Comparison of ENCODE assay signal across 20 cellular contexts in genomic region chr16:30766206-30766921, GRCh38. TPM values are rescaled to one million over a fixed set of nuclear protein-coding genes. Genes with fewer than 3 reads are reported as not detected.
DNase-seq lines count a peak whose midpoint lies in the region; ATAC-seq, FAIRE-seq and TF ChIP-seq lines count a peak whose summit lies in the region.
"Had no signal": no experiment of that assay in that cellular context is flagged by ENCODE, and none has a peak within 500 bp of the region (broad histone marks: within the 10 kb centered on the region; RNA-seq: fewer than 3 reads in every experiment).

No MANE protein-coding gene starts in this region.

- peaks cover 17% of the 10 kb centered on the region for H3K4me1 Mint-ChIP-seq in activated T-cell treated with anti-CD3 and anti-CD28 coated beads, Interleukin-2, amount 50 U/mL, for 72 hours (ENCODE audit: low read depth)

- no peaks in the 10 kb centered on the region for H4K20me1 ChIP-seq in K562 (replicated peaks; ENCODE audit: control insufficient read depth, insufficient read depth, low read length)

- H3K27ac ChIP-seq in K562 (ENCODE audit: extremely low read depth, low read depth, low read length) (no peak overlapping the region), lower lobe of right lung (no peak overlapping the region), upper lobe of right lung (no peak overlapping the region)
- H3K27ac ChIP-seq: SJCRH30 had no signal

- H3K36me3 ChIP-seq in K562 (ENCODE audit: control insufficient read depth, insufficient read depth, low read length) (peaks cover 85% of the 10 kb centered on the region), lower lobe of right lung (peaks cover 87% of the 10 kb centered on the region), upper lobe of right lung (peaks cover 82% of the 10 kb centered on the region)

- POLR2A ChIA-PET in K562 (lab: Yijun Ruan, JAX): interaction anchor here (0.6 to 3.1 kb wide), 5 partner anchors 9 to 141 kb away, joined by 3 to 16 read pairs (median 3); no protein-coding TSS in a partner anchor

- in situ Hi-C loops in K562 (cut with MboI) (no loop called here), GM13977 (cut with MboI; ENCODE audit: low pct_unique_long_range_greater_than_20kb, low sequenced_read_pairs, unreplicated experiment) (no loop called here)

- H3K79me2 ChIP-seq in K562 (ENCODE audit: control insufficient read depth, insufficient read depth, low read length): peaks cover 31% of the 10 kb centered on the region

- 81% methylated on average over 28 of the region's 29 CpGs for WGBS in K562 (ENCODE audit: insufficient coverage, low coverage, missing lambda C conversion rate)

- no peak for TF ChIP-seq RAD21 in K562 (CRISPR knock-in tag; conservative IDR thresholded peaks at IDR 0.05 in 1 of 2, IDR thresholded peaks at IDR 0.05 in 1 of 2)

- H3K27ac Mint-ChIP-seq in activated T-cell treated with anti-CD3 and anti-CD28 coated beads, Interleukin-2, amount 50 U/mL, for 72 hours: peak overlapping the region; percentile 58

- CTCF ChIA-PET in K562 (lab: Yijun Ruan, JAX; ENCODE audit: low intra/inter-chr PET ratio): no interaction called here

- no peak for TF ChIP-seq EP300 in K562 (IDR thresholded peaks at IDR 0.05; ENCODE audit: low read length)

- no peaks in the 10 kb centered on the region for H3K9me3 ChIP-seq in K562 (replicated peaks; ENCODE audit: control insufficient read depth, insufficient read depth, low read depth, low read length)
- H3K9me3 ChIP-seq in lower lobe of right lung: no peaks in the 10 kb centered on the region
- H3K9me3 ChIP-seq in upper lobe of right lung: no peaks in the 10 kb centered on the region
- H3K9me3 ChIP-seq: SJCRH30 had no signal

- no peak for ATAC-seq in activated T-cell treated with anti-CD3 and anti-CD28 coated beads, Interleukin-2, amount 50 U/mL, for 72 hours (replicated peaks in 1 of 2)
- ATAC-seq in K562: no peak
- no peak for ATAC-seq in lower lobe of right lung
- no peak for ATAC-seq in upper lobe of right lung

- no peak overlapping the region for H3K4me2 ChIP-seq in K562 (ENCODE audit: insufficient read depth, low read length)

- no peak overlapping the region for H2AFZ ChIP-seq in K562 (ENCODE audit: low read depth, low read length)

- peaks cover 11 to 34% of the 10 kb centered on the region in 2 experiments; a peak in 4 of 5 replicates for H3K4me1 ChIP-seq in K562 (replicated peaks in 1 of 2; ENCODE audit: control insufficient read depth in 2 of 2, insufficient read depth in 2 of 2, low read length in 2 of 2)
- H3K4me1 ChIP-seq in lower lobe of right lung: peaks cover 20% of the 10 kb centered on the region
- H3K4me1 ChIP-seq in upper lobe of right lung: peaks cover 19% of the 10 kb centered on the region

- TF ChIP-seq CTCF in K562 (IDR thresholded peaks at IDR 0.05 in 2 of 3, conservative IDR thresholded peaks at IDR 0.05 in 1 of 3; ENCODE audit: insufficient read depth in 2 of 3, low read depth in 1 of 3, low read length in 3 of 3) (no peak), lower lobe of right lung (IDR thresholded peaks at IDR 0.05) (no peak), upper lobe of right lung (IDR thresholded peaks at IDR 0.05) (no peak), GM13977 (IDR thresholded peaks at IDR 0.05; ENCODE audit: extremely low read depth, insufficient read depth, missing control alignments) (no peak)

- peaks cover 7 to 29% of the 10 kb centered on the region in 2 donors for H3K36me3 Mint-ChIP-seq in activated T-cell treated with anti-CD3 and anti-CD28 coated beads, Interleukin-2, amount 50 U/mL, for 72 hours (ENCODE audit: insufficient read depth in 2 of 2)

- no peak for DNase-seq in activated T-cell treated with anti-CD3 and anti-CD28 coated beads, Interleukin-2, amount 50 U/mL, for 72 hours
- no peak for DNase-seq in activated T-cell treated with anti-CD3 and anti-CD28 coated beads, Interleukin-2, amount 50 U/mL, for 48 hours
- DNase-seq in K562 (ENCODE audit: extremely low read depth in 1 of 4, low spot score in 3 of 4) (peak in 1 of 4 experiments; percentile 27), lower lobe of right lung (peak; percentile 35), upper lobe of right lung (peak; percentile 58), NCI-H1436 treated with DMSO at 0.1 percent for 48 hours (lab: John Stamatoyannopoulos, UW) (no peak), NCI-H146 (lab: John Stamatoyannopoulos, UW) (no peak), GM13977 (ENCODE audit: low spot score) (no peak)
- DNase-seq: 8988T, DMS 273 treated with DMSO at 0.1 percent for 48 hours, DND-41, KBM-7, NCI-H1105, NCI-H187 treated with DMSO at 0.1 percent for 48 hours, NCI-H2227 treated with DMSO at 0.1 percent for 48 hours, NCI-H524, NCI-H82, OCI-M1, SJCRH30 had no signal

- intact Hi-C loops in K562 (cut with micrococcal nuclease): no loop called here
- intact Hi-C loops in lower lobe of right lung (cut with DNase I): no loop called here
- intact Hi-C loops in upper lobe of right lung (cut with DNase I): loop anchor here (10.0 kb wide), 1 partner anchor 52 kb away; no protein-coding TSS in a partner anchor

- TF ChIP-seq POLR2A in K562 (conservative IDR thresholded peaks at IDR 0.05): no peak

- H3K4me3 Mint-ChIP-seq in activated T-cell treated with anti-CD3 and anti-CD28 coated beads, Interleukin-2, amount 50 U/mL, for 72 hours: no peak overlapping the region

- no TSS peak for BruUV-seq in K562 (replicated peaks; lab: Mats Ljungman, UMichigan)

- H3K27me3 Mint-ChIP-seq in activated T-cell treated with anti-CD3 and anti-CD28 coated beads, Interleukin-2, amount 50 U/mL, for 72 hours (ENCODE audit: low read depth): no peaks in the 10 kb centered on the region

- H3K27me3 ChIP-seq in K562 (ENCODE audit: control insufficient read depth in 2 of 2, insufficient read depth in 2 of 2, low read length in 2 of 2) (no peaks in the 10 kb centered on the region), lower lobe of right lung (ENCODE audit: low read depth) (no peaks in the 10 kb centered on the region), upper lobe of right lung (no peaks in the 10 kb centered on the region)
- H3K27me3 ChIP-seq: SJCRH30 had no signal

- no peaks in the 10 kb centered on the region for H3K9me1 ChIP-seq in K562 (ENCODE audit: control insufficient read depth, insufficient read depth, low read length)

- no peaks in the 10 kb centered on the region for H3K9me3 Mint-ChIP-seq in activated T-cell treated with anti-CD3 and anti-CD28 coated beads, Interleukin-2, amount 50 U/mL, for 72 hours

- no peak overlapping the region for H3K4me3 ChIP-seq in K562
- H3K4me3 ChIP-seq in lower lobe of right lung: no peak overlapping the region
- H3K4me3 ChIP-seq in upper lobe of right lung: no peak overlapping the region
- H3K4me3 ChIP-seq: SJCRH30 had no signal

- FAIRE-seq in K562 (lab: Jason Lieb, UNC): no peak
- FAIRE-seq: H54 had no signal

- H3K9ac ChIP-seq in K562 (ENCODE audit: insufficient read depth in 1 of 2, low read depth in 2 of 2, low read length in 2 of 2): peak overlapping the region in 1 of 2 experiments; percentile 76; a peak in 2 of 4 replicates

RNA-seq across cellular contexts. Expression of gene RNF40, which starts 4.2 kb away (rescaled TPM):
- 10 to 100 TPM; 60.2 to 63.5 TPM for total RNA-seq in activated T-cell treated with anti-CD3 and anti-CD28 coated beads, Interleukin-2, amount 50 U/mL, for 72 hours
- 149 and 268 TPM in 2 replicates for total RNA-seq in K562 (2011; cell fraction: chromatin; rRNA removed; ENCODE audit: low replicate concordance)
- total RNA-seq in K562 (2011; cell fraction: nucleolus; rRNA removed): 112 and 115 TPM in 2 replicates
- 105 and 116 TPM in 2 replicates for total RNA-seq in K562 (2011; cell fraction: nucleoplasm; rRNA removed)
- 81.9 and 95.6 TPM in 2 replicates for total RNA-seq in K562 (2014; rRNA removed)
- total RNA-seq in K562 (2014; rRNA removed; fragmentation: Illumina TruSeq; extraction: Trizol): 73.7 and 81.5 TPM in 2 replicates
- total RNA-seq in K562 (2015; rRNA removed; fragmentation: Illumina TruSeq; extraction: Trizol): 76.4 and 82.9 TPM in 2 replicates
- 124 and 129 TPM in 2 replicates for total RNA-seq in K562 (2021)
- 91.7 and 97.8 TPM in 2 replicates for polyA plus RNA-seq in K562 (2011; rRNA removed)
- polyA plus RNA-seq in K562 (2011; cell fraction: cytosol; rRNA removed): 60.8 and 77.4 TPM in 2 replicates
- polyA plus RNA-seq in K562 (2011; cell fraction: nucleus; rRNA removed): 137 and 170 TPM in 2 replicates
- 78.5 and 80.4 TPM in 2 replicates for polyA plus RNA-seq in K562 (2012)
- 107 and 115 TPM in 2 replicates for polyA plus RNA-seq in K562 (2014; fragmentation: Illumina TruSeq; extraction: Trizol)
- polyA plus RNA-seq in K562 (2014; fragmentation: Nextera tagmentation; extraction: Ambion mirVana): 1 to 10 TPM; 6.2 to 9.1 TPM
- polyA plus RNA-seq in K562 (2014; rRNA removed): 68.2 and 75.6 TPM in 2 replicates
- 89.9 and 91.7 TPM in 2 replicates for polyA minus RNA-seq in K562 (2011; rRNA and poly(A)+ RNA removed)
- 61.7 and 77.1 TPM in 2 replicates for polyA minus RNA-seq in K562 (2011; cell fraction: cytosol; rRNA and poly(A)+ RNA removed)
- 39.2 and 51.2 TPM in 2 replicates for polyA minus RNA-seq in K562 (2011; cell fraction: nucleus; rRNA and poly(A)+ RNA removed)
- total RNA-seq in lower lobe of right lung: 95.9 TPM
- total RNA-seq in upper lobe of right lung: 93.6 TPM

RNA-seq across cellular contexts. Expression of gene CFAP119, which starts 4.5 kb away (rescaled TPM):
- 1 to 10 TPM; 3.2 to 4.7 TPM for total RNA-seq in activated T-cell treated with anti-CD3 and anti-CD28 coated beads, Interleukin-2, amount 50 U/mL, for 72 hours
- total RNA-seq in K562 (2011; cell fraction: chromatin; rRNA removed; ENCODE audit: low replicate concordance): 23.0 and 52.3 TPM in 2 replicates
- 44.0 and 46.5 TPM in 2 replicates for total RNA-seq in K562 (2011; cell fraction: nucleolus; rRNA removed)
- total RNA-seq in K562 (2011; cell fraction: nucleoplasm; rRNA removed): 24.7 and 39.0 TPM in 2 replicates
- total RNA-seq in K562 (2014; rRNA removed): 16.1 and 18.5 TPM in 2 replicates
- total RNA-seq in K562 (2014; rRNA removed; fragmentation: Illumina TruSeq; extraction: Trizol): 4.2 and 6.1 TPM in 2 replicates
- total RNA-seq in K562 (2015; rRNA removed; fragmentation: Illumina TruSeq; extraction: Trizol): 7.0 and 7.4 TPM in 2 replicates
- 18.4 and 20.0 TPM in 2 replicates for total RNA-seq in K562 (2021)
- 13.5 and 16.3 TPM in 2 replicates for polyA plus RNA-seq in K562 (2011; rRNA removed)
- 10.6 and 19.6 TPM in 2 replicates for polyA plus RNA-seq in K562 (2011; cell fraction: cytosol; rRNA removed)
- 107 and 225 TPM in 2 replicates for polyA plus RNA-seq in K562 (2011; cell fraction: nucleus; rRNA removed)
- 14.9 and 20.9 TPM in 2 replicates for polyA plus RNA-seq in K562 (2012)
- polyA plus RNA-seq in K562 (2014; fragmentation: Illumina TruSeq; extraction: Trizol): 9.0 and 9.6 TPM in 2 replicates
- polyA plus RNA-seq in K562 (2014; fragmentation: Nextera tagmentation; extraction: Ambion mirVana): 1 to 10 TPM; 5.5 to 6.2 TPM
- 33.7 and 38.2 TPM in 2 replicates for polyA plus RNA-seq in K562 (2014; rRNA removed)
- 1.2 and 2.5 TPM in 2 replicates for polyA minus RNA-seq in K562 (2011; rRNA and poly(A)+ RNA removed)
- polyA minus RNA-seq in K562 (2011; cell fraction: cytosol; rRNA and poly(A)+ RNA removed): 3.8 and 4.2 TPM in 2 replicates
- 16.9 and 21.3 TPM in 2 replicates for polyA minus RNA-seq in K562 (2011; cell fraction: nucleus; rRNA and poly(A)+ RNA removed)
- 11.1 TPM for total RNA-seq in lower lobe of right lung
- 5.5 TPM for total RNA-seq in upper lobe of right lung

RNA-seq across cellular contexts. Expression of gene PHKG2, which starts 18.1 kb away (rescaled TPM):
- 10 to 100 TPM; 38.0 to 38.5 TPM for total RNA-seq in activated T-cell treated with anti-CD3 and anti-CD28 coated beads, Interleukin-2, amount 50 U/mL, for 72 hours
- 128 and 290 TPM in 2 replicates for total RNA-seq in K562 (2011; cell fraction: chromatin; rRNA removed; ENCODE audit: low replicate concordance)
- total RNA-seq in K562 (2011; cell fraction: nucleolus; rRNA removed): 161 and 163 TPM in 2 replicates
- 157 and 194 TPM in 2 replicates for total RNA-seq in K562 (2011; cell fraction: nucleoplasm; rRNA removed)
- 30.7 and 45.9 TPM in 2 replicates for total RNA-seq in K562 (2014; rRNA removed)
- total RNA-seq in K562 (2014; rRNA removed; fragmentation: Illumina TruSeq; extraction: Trizol): 18.3 and 21.2 TPM in 2 replicates
- 23.9 and 25.2 TPM in 2 replicates for total RNA-seq in K562 (2015; rRNA removed; fragmentation: Illumina TruSeq; extraction: Trizol)
- total RNA-seq in K562 (2021): 39.7 and 40.7 TPM in 2 replicates
- 44.1 and 54.4 TPM in 2 replicates for polyA plus RNA-seq in K562 (2011; rRNA removed)
- 44.6 and 56.8 TPM in 2 replicates for polyA plus RNA-seq in K562 (2011; cell fraction: cytosol; rRNA removed)
- polyA plus RNA-seq in K562 (2011; cell fraction: nucleus; rRNA removed): 182 and 233 TPM in 2 replicates
- 30.6 and 41.6 TPM in 2 replicates for polyA plus RNA-seq in K562 (2012)
- 39.2 and 41.0 TPM in 2 replicates for polyA plus RNA-seq in K562 (2014; fragmentation: Illumina TruSeq; extraction: Trizol)
- 10 to 100 TPM in 1 of 2 experiments, 1 to 10 TPM in 1; 5.8 to 14.1 TPM for polyA plus RNA-seq in K562 (2014; fragmentation: Nextera tagmentation; extraction: Ambion mirVana)
- 50.4 and 54.2 TPM in 2 replicates for polyA plus RNA-seq in K562 (2014; rRNA removed)
- 19.6 and 26.2 TPM in 2 replicates for polyA minus RNA-seq in K562 (2011; rRNA and poly(A)+ RNA removed)
- 14.9 and 17.4 TPM in 2 replicates for polyA minus RNA-seq in K562 (2011; cell fraction: cytosol; rRNA and poly(A)+ RNA removed)
- 36.2 and 39.6 TPM in 2 replicates for polyA minus RNA-seq in K562 (2011; cell fraction: nucleus; rRNA and poly(A)+ RNA removed)
- 25.5 TPM for total RNA-seq in lower lobe of right lung
- 26.0 TPM for total RNA-seq in upper lobe of right lung

RNA-seq across cellular contexts. Expression of gene ZNF629, which starts 20.6 kb away (rescaled TPM):
- 1 to 10 TPM; 3.7 TPM for total RNA-seq in activated T-cell treated with anti-CD3 and anti-CD28 coated beads, Interleukin-2, amount 50 U/mL, for 72 hours
- 6.8 and 16.5 TPM in 2 replicates for total RNA-seq in K562 (2011; cell fraction: chromatin; rRNA removed; ENCODE audit: low replicate concordance)
- total RNA-seq in K562 (2011; cell fraction: nucleolus; rRNA removed): 8.6 and 11.3 TPM in 2 replicates
- 6.7 and 7.3 TPM in 2 replicates for total RNA-seq in K562 (2011; cell fraction: nucleoplasm; rRNA removed)
- total RNA-seq in K562 (2014; rRNA removed) (13.8 and 14.9 TPM in 2 replicates), K562 (2014; rRNA removed; fragmentation: Illumina TruSeq; extraction: Trizol) (6.7 and 7.3 TPM in 2 replicates), K562 (2015; rRNA removed; fragmentation: Illumina TruSeq; extraction: Trizol) (9.2 and 10.0 TPM in 2 replicates), K562 (2021) (16.5 and 18.8 TPM in 2 replicates), lower lobe of right lung (11.9 TPM), upper lobe of right lung (13.3 TPM)
- polyA plus RNA-seq in K562 (2011; rRNA removed) (2.6 and 4.4 TPM in 2 replicates), K562 (2014; fragmentation: Illumina TruSeq; extraction: Trizol) (11.6 and 12.4 TPM in 2 replicates), K562 (2014; fragmentation: Nextera tagmentation; extraction: Ambion mirVana) (under 1 TPM; 0.44 to 0.66 TPM), K562 (2014; rRNA removed) (6.1 and 7.4 TPM in 2 replicates)
- polyA plus RNA-seq in K562 (2011; cell fraction: cytosol; rRNA removed): 4.0 and 5.6 TPM in 2 replicates
- 7.1 and 10.9 TPM in 2 replicates for polyA plus RNA-seq in K562 (2011; cell fraction: nucleus; rRNA removed)
- 12.0 and 13.0 TPM in 2 replicates for polyA plus RNA-seq in K562 (2012)
- 4.2 and 5.3 TPM in 2 replicates for polyA minus RNA-seq in K562 (2011; rRNA and poly(A)+ RNA removed)
- 9.2 and 9.8 TPM in 2 replicates for polyA minus RNA-seq in K562 (2011; cell fraction: cytosol; rRNA and poly(A)+ RNA removed)
- 8.3 and 11.2 TPM in 2 replicates for polyA minus RNA-seq in K562 (2011; cell fraction: nucleus; rRNA and poly(A)+ RNA removed)

Comparison
In these comparisons a context has a peak if more than half of its experiments do, and no peak if none do; other contexts are left out.
1. DNase-seq: peak in lower lobe of right lung (single experiment) and upper lobe of right lung (single experiment); none in activated T-cell treated with anti-CD3 and anti-CD28 coated beads, Interleukin-2, amount 50 U/mL, for 72 hours (0 of 2), activated T-cell treated with anti-CD3 and anti-CD28 coated beads, Interleukin-2, amount 50 U/mL, for 48 hours (0 of 2), NCI-H1436 treated with DMSO at 0.1 percent for 48 hours (single experiment), NCI-H146 (single experiment) and GM13977 (single experiment).